Comparison of ENCODE assay signal across 8 cellular contexts in genomic region chr11:129853508-129854228, GRCh38. TPM values are rescaled to one million over a fixed set of nuclear protein-coding genes. Genes with fewer than 3 reads are reported as not detected.
DNase-seq lines count a peak whose midpoint lies in the region; ATAC-seq and TF ChIP-seq lines count a peak whose summit lies in the region.

No MANE protein-coding gene starts in this region.

- TF ChIP-seq CTCF in nephron (IDR thresholded peaks at IDR 0.05; ENCODE audit: unreplicated experiment in 3 of 3) = no peak

- H3K36me3 ChIP-seq in MG63 = peaks cover 2% of the 10 kb centered on the region; the same call in 1 of the 2 replicates

- H3K9me3 Mint-ChIP-seq in nephron = no peaks in the 10 kb centered on the region

- no peak overlapping the region for H3K4me3 ChIP-seq in MG63

- H3K4me3 Mint-ChIP-seq in nephron = no peak overlapping the region

- H3K27me3 ChIP-seq in MG63 = no peaks in the 10 kb centered on the region

- no peaks in the 10 kb centered on the region for H3K27me3 Mint-ChIP-seq in nephron (ENCODE audit: low read depth)

- peak overlapping the region in 2 of 3 experiments; percentile 12 to 37 for H3K27ac Mint-ChIP-seq in nephron

- no peaks in the 10 kb centered on the region for H3K36me3 Mint-ChIP-seq in nephron (ENCODE audit: low read depth)

- DNase-seq in MG63 (peak; percentile 23), RPMI8226 (peak; percentile 94), amniotic epithelial cell (ENCODE audit: low read depth) (peak; percentile 69), Ammon's horn (ENCODE audit: low spot score) (no peak)

- no peaks in the 10 kb centered on the region for H3K9me3 ChIP-seq in MG63

- ATAC-seq in GM21526 (IDR thresholded peaks at IDR 0.05; ENCODE audit: low FRiP score, unreplicated experiment) (no peak), HG03442 (IDR thresholded peaks at IDR 0.05; ENCODE audit: unreplicated experiment) (no peak), GM18909 (IDR thresholded peaks at IDR 0.05; ENCODE audit: poor library complexity, unreplicated experiment) (no peak)

- no peaks in the 10 kb centered on the region for H3K4me1 Mint-ChIP-seq in nephron

RNA-seq across cellular contexts. Expression of gene TMEM45B, which starts 38.0 kb away (rescaled TPM):
- not detected in 2 replicates for total RNA-seq in MG63 (2014; rRNA removed; shearing (Covaris generic); ENCODE audit: low replicate concordance)

RNA-seq across cellular contexts. Expression of gene NFRKB, which starts 41.7 kb away (rescaled TPM):
- 10.8 and 17.7 TPM in 2 replicates for total RNA-seq in MG63 (2014; rRNA removed; shearing (Covaris generic); ENCODE audit: low replicate concordance)
